In genomic region chr13:28237944-28238343, GRCh38 we compare ENCODE assay signal across 1 cellular context.
TF ChIP-seq lines count a peak whose summit lies in the region.

No MANE protein-coding gene starts in this region.

TF ChIP-seq in H1, 55 proteins besides CTCF, POLR2A, EP300 and RAD21 (continued from another document):
- TF ChIP-seq KDM1A (IDR thresholded peaks at IDR 0.05; ENCODE audit: borderline replicate concordance, low read length), result no peak
- TF ChIP-seq BCL11A (IDR thresholded peaks at IDR 0.05; ENCODE audit: low read depth in 2 of 2, low read length in 2 of 2), result no peak
- TF ChIP-seq, protein P1, sequence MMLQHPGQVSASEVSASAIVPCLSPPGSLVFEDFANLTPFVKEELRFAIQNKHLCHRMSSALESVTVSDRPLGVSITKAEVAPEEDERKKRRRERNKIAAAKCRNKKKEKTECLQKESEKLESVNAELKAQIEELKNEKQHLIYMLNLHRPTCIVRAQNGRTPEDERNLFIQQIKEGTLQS (IDR thresholded peaks at IDR 0.05; ENCODE audit: insufficient read depth, low read depth, low read length), result no peak
- TF ChIP-seq, protein P2, sequence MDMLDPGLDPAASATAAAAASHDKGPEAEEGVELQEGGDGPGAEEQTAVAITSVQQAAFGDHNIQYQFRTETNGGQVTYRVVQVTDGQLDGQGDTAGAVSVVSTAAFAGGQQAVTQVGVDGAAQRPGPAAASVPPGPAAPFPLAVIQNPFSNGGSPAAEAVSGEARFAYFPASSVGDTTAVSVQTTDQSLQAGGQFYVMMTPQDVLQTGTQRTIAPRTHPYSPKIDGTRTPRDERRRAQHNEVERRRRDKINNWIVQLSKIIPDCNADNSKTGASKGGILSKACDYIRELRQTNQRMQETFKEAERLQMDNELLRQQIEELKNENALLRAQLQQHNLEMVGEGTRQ (IDR thresholded peaks at IDR 0.05; ENCODE audit: low read length), result no peak
- TF ChIP-seq SP2 (IDR thresholded peaks at IDR 0.05; ENCODE audit: low read length), result no peak
- TF ChIP-seq, protein P3, sequence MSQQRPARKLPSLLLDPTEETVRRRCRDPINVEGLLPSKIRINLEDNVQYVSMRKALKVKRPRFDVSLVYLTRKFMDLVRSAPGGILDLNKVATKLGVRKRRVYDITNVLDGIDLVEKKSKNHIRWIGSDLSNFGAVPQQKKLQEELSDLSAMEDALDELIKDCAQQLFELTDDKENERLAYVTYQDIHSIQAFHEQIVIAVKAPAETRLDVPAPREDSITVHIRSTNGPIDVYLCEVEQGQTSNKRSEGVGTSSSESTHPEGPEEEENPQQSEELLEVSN (IDR thresholded peaks at IDR 0.05), result no peak
- no peak for TF ChIP-seq HDAC6 (IDR thresholded peaks at IDR 0.05; ENCODE audit: low read depth, low read length)
- TF ChIP-seq CHD1 (IDR thresholded peaks at IDR 0.05; ENCODE audit: low read depth, low read length), result no peak
- TF ChIP-seq, protein P4, sequence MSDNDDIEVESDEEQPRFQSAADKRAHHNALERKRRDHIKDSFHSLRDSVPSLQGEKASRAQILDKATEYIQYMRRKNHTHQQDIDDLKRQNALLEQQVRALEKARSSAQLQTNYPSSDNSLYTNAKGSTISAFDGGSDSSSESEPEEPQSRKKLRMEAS (IDR thresholded peaks at IDR 0.05), result no peak
- no peak for TF ChIP-seq SP1 (IDR thresholded peaks at IDR 0.05; ENCODE audit: low read depth, low read length)
- TF ChIP-seq CHD7 (IDR thresholded peaks at IDR 0.05; ENCODE audit: insufficient replicate concordance, low read length), result no peak
